24 cellular contexts compared by ENCODE assay signal in the genomic region with DNA sequence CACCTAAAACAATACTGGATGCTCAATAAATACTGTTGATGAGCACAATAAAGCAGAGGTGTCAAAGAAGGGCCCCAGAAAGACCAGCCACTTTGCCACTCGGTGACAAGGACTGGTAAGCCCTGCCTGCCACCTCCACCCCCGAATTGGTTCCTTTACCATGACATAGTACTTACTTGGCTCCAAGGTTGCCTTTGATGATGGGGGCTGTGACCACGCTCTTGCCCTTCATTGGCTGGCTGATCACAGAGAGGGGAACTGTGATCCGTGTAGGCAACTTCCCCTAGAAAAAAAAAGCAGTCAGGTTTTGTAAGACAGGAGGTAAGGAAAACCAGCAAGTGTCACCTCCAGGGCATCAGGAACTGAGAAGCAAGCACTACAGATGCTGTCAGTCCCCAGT. TPM values are rescaled to one million over a fixed set of nuclear protein-coding genes. Genes with fewer than 3 reads are reported as not detected.
A peak's percentile ranks its signal among the peaks of the same experiment; 100 is the strongest.
DNase-seq lines count a peak whose midpoint lies in the region; ATAC-seq and TF ChIP-seq lines count a peak whose summit lies in the region.
"Had no signal": no experiment of that assay in that cellular context is flagged by ENCODE, and none has a peak within 500 bp of the region (broad histone marks: within the 10 kb centered on the region; RNA-seq: fewer than 3 reads in every experiment).

No MANE protein-coding gene starts in this region.

- no peaks in the 10 kb centered on the region for H3K9me3 ChIP-seq in CD4-positive, CD25-positive, alpha-beta regulatory T cell (ENCODE audit: control insufficient read depth in 2 of 2, low read length in 2 of 2)
- H3K9me3 ChIP-seq: A549, body of pancreas, lower lobe of right lung, stomach, upper lobe of right lung had no signal

- intact Hi-C loops in activated CD4-positive, alpha-beta T cell treated with anti-CD3 and anti-CD28 coated beads for 36 hours (cut with DNase I, micrococcal nuclease), result no loop called here

- no peaks in the 10 kb centered on the region for H3K9me3 Mint-ChIP-seq in activated CD4-positive, alpha-beta T cell treated with anti-CD3 and anti-CD28 coated beads for 36 hours (ENCODE audit: low read depth)
- no peaks in the 10 kb centered on the region for H3K9me3 Mint-ChIP-seq in CD4-positive, CD25-positive, alpha-beta regulatory T cell
- no peaks in the 10 kb centered on the region for H3K9me3 Mint-ChIP-seq in nephron progenitor cell

- peaks cover 70% of the 10 kb centered on the region for H3K36me3 Mint-ChIP-seq in activated CD4-positive, alpha-beta T cell treated with anti-CD3 and anti-CD28 coated beads for 36 hours (ENCODE audit: low read depth)
- H3K36me3 Mint-ChIP-seq in CD4-positive, CD25-positive, alpha-beta regulatory T cell, result peaks cover 75% of the 10 kb centered on the region
- peaks cover 83% of the 10 kb centered on the region for H3K36me3 Mint-ChIP-seq in nephron progenitor cell (ENCODE audit: low read depth)

- TF ChIP-seq CTCF in VCaP (conservative IDR thresholded peaks at IDR 0.05) (no peak), nephron progenitor cell (IDR thresholded peaks at IDR 0.05) (no peak)

- H3K36me3 ChIP-seq in CD4-positive, CD25-positive, alpha-beta regulatory T cell (ENCODE audit: control insufficient read depth, insufficient read depth, low read length), result peaks cover 71% of the 10 kb centered on the region

- no peaks in the 10 kb centered on the region for H3K27me3 ChIP-seq in CD4-positive, CD25-positive, alpha-beta regulatory T cell (ENCODE audit: control insufficient read depth, insufficient read depth, low read length)
- H3K27me3 ChIP-seq: body of pancreas, stomach, upper lobe of right lung had no signal

- H3K4me3 ChIP-seq in CD4-positive, CD25-positive, alpha-beta regulatory T cell (ENCODE audit: low read depth, low read length), result no peak overlapping the region
- H3K4me3 ChIP-seq: A549, body of pancreas, lower lobe of right lung, stomach, upper lobe of right lung had no signal

- ATAC-seq in activated CD4-positive, alpha-beta T cell treated with anti-CD3 and anti-CD28 coated beads for 36 hours, result peak; percentile 75
- no peak for ATAC-seq in CD4-positive, CD25-positive, alpha-beta regulatory T cell (ENCODE audit: low read depth in 2 of 2)
- no peak for ATAC-seq in HG02970 (IDR thresholded peaks at IDR 0.05; ENCODE audit: low FRiP score, unreplicated experiment)
- ATAC-seq: A549, lower lobe of right lung, upper lobe of right lung had no signal

- CTCF ChIA-PET in activated CD4-positive, alpha-beta T cell treated with anti-CD3 and anti-CD28 coated beads for 36 hours (lab: Charles Lee), result no interaction called here

- peaks cover 27% of the 10 kb centered on the region for H3K4me1 Mint-ChIP-seq in activated CD4-positive, alpha-beta T cell treated with anti-CD3 and anti-CD28 coated beads for 36 hours
- H3K4me1 Mint-ChIP-seq in CD4-positive, CD25-positive, alpha-beta regulatory T cell, result peaks cover 1 to 37% (median 12%) of the 10 kb centered on the region in 4 donors
- peaks cover 51% of the 10 kb centered on the region for H3K4me1 Mint-ChIP-seq in nephron progenitor cell

- H3K27ac ChIP-seq in CD4-positive, CD25-positive, alpha-beta regulatory T cell (ENCODE audit: insufficient read depth, low read length, poor library complexity, severe bottlenecking), result no peak overlapping the region
- peak overlapping the region; percentile 92 for H3K27ac ChIP-seq in VCaP
- H3K27ac ChIP-seq: A549, lower lobe of right lung, upper lobe of right lung had no signal

- H3K27me3 Mint-ChIP-seq in activated CD4-positive, alpha-beta T cell treated with anti-CD3 and anti-CD28 coated beads for 36 hours, result no peaks in the 10 kb centered on the region
- no peaks in the 10 kb centered on the region for H3K27me3 Mint-ChIP-seq in CD4-positive, CD25-positive, alpha-beta regulatory T cell
- peaks cover 2% of the 10 kb centered on the region for H3K27me3 Mint-ChIP-seq in nephron progenitor cell (ENCODE audit: low read depth, poor library complexity)

- peaks cover 6% of the 10 kb centered on the region for H3K4me1 ChIP-seq in CD4-positive, CD25-positive, alpha-beta regulatory T cell (ENCODE audit: control insufficient read depth, insufficient read depth, low read length, poor library complexity, severe bottlenecking)

- peak; percentile 39 for DNase-seq in activated CD4-positive, alpha-beta T cell treated with anti-CD3 and anti-CD28 coated beads for 36 hours
- no peak for DNase-seq in activated CD4-positive, alpha-beta T cell treated with anti-CD3 and anti-CD28 coated beads, Interleukin-2, amount 50 U/mL, for 48 hours
- no peak for DNase-seq in CD4-positive, CD25-positive, alpha-beta regulatory T cell
- DNase-seq in nephron progenitor cell (no peak), anterior cingulate cortex (lab: John Stamatoyannopoulos, UW) (no peak), cerebellum (ENCODE audit: low spot score) (no peak)
- DNase-seq: activated gamma-delta T cell treated with Interleukin-2 at 50 U/mL for 16 hours; Kasumi-1; lower lobe of right lung; NCI-H1105; NCI-H524; right cardiac atrium; stimulated activated CD4-positive, alpha-beta T cell treated with anti-CD3 and anti-CD28 coated beads, Interleukin-15, amount 100 ng/mL, for 24 hours; stomach; SW 1271; upper lobe of right lung had no signal

- H3K4me3 Mint-ChIP-seq in activated CD4-positive, alpha-beta T cell treated with anti-CD3 and anti-CD28 coated beads for 36 hours, result no peak overlapping the region
- no peak overlapping the region for H3K4me3 Mint-ChIP-seq in CD4-positive, CD25-positive, alpha-beta regulatory T cell
- peak overlapping the region; percentile 38 for H3K4me3 Mint-ChIP-seq in nephron progenitor cell

- POLR2A ChIA-PET in activated CD4-positive, alpha-beta T cell treated with anti-CD3 and anti-CD28 coated beads for 36 hours (lab: Charles Lee), result no interaction called here

- H3K27ac Mint-ChIP-seq in activated CD4-positive, alpha-beta T cell treated with anti-CD3 and anti-CD28 coated beads for 36 hours, result peak overlapping the region; percentile 7
- H3K27ac Mint-ChIP-seq in CD4-positive, CD25-positive, alpha-beta regulatory T cell, result peak overlapping the region; percentile 68 to 89 (median 74)
- peak overlapping the region; percentile 72 for H3K27ac Mint-ChIP-seq in nephron progenitor cell

RNA-seq across cellular contexts. Expression of a gene that starts 29.7 kb away (rescaled TPM):
- total RNA-seq in activated CD4-positive, alpha-beta T cell treated with anti-CD3 and anti-CD28 coated beads for 36 hours, result 10 to 100 TPM; 27.3 to 31.0 TPM
- total RNA-seq in CD4-positive, CD25-positive, alpha-beta regulatory T cell, result 41.0 TPM
- 10 to 100 TPM; 12.8 to 21.0 (median 19.2) TPM for polyA plus RNA-seq in CD4-positive, CD25-positive, alpha-beta regulatory T cell
- 23.3 TPM for total RNA-seq in cerebellum

RNA-seq across cellular contexts. Expression of a gene that starts 50.1 kb away (rescaled TPM):
- 1 to 10 TPM; 2.1 to 3.1 TPM for total RNA-seq in activated CD4-positive, alpha-beta T cell treated with anti-CD3 and anti-CD28 coated beads for 36 hours
- 1.1 TPM for total RNA-seq in CD4-positive, CD25-positive, alpha-beta regulatory T cell
- polyA plus RNA-seq in CD4-positive, CD25-positive, alpha-beta regulatory T cell, result 1 to 10 TPM; 2.7 to 9.7 (median 3.7) TPM
- 0.64 TPM for total RNA-seq in cerebellum
- total RNA-seq: H1, HT1080, osteoblast, right cardiac atrium had no signal
- polyA plus RNA-seq: BJ, right cardiac atrium had no signal

Comparison
In these comparisons a context has a peak if more than half of its experiments do, and no peak if none do; other contexts are left out.
1. H3K27ac Mint-ChIP-seq: peak in every context shown above with its lines; median percentile 74 in CD4-positive, CD25-positive, alpha-beta regulatory T cell; 72 in nephron progenitor cell; 7 in activated CD4-positive, alpha-beta T cell treated with anti-CD3 and anti-CD28 coated beads for 36 hours.